ENCODE assay signal across 20 cellular contexts in genomic region chr18:55844373-55844772, GRCh38.
"Had no signal": no experiment of that assay in that cellular context is flagged by ENCODE, and none has a peak within 500 bp of the region (broad histone marks: within the 10 kb centered on the region; RNA-seq: fewer than 3 reads in every experiment).

No MANE protein-coding gene starts in this region.

- H3K36me3 ChIP-seq: colonic mucosa, esophagus muscularis mucosa, left lung, right lobe of liver, stomach, thyroid gland, upper lobe of right lung had no signal

- H3K4me3 ChIP-seq: colonic mucosa, esophagus muscularis mucosa, left lung, lung, mucosa of descending colon, right lobe of liver, skin epidermis, stomach, thyroid gland, upper lobe of right lung had no signal

- H3K4me1 ChIP-seq: colonic mucosa, left lung, right lobe of liver, stomach, thyroid gland, upper lobe of right lung had no signal

- H3K9me3 ChIP-seq: colonic mucosa, right lobe of liver, thyroid gland, upper lobe of right lung had no signal

- H3K27me3 ChIP-seq: colonic mucosa, esophagus muscularis mucosa, left lung, right lobe of liver, stomach, thyroid gland, upper lobe of right lung had no signal

- DNase-seq: activated B cell treated with CpG ODN at 0.5 μM for 24 hours; activated CD4-positive, alpha-beta T cell treated with anti-CD3 and anti-CD28 coated beads for 36 hours; activated CD8-positive, alpha-beta memory T cell treated with anti-CD3 and anti-CD28 coated beads, Interleukin-2, amount 10 ng/mL, durations not matched to agents 7 days and 5 days; activated CD8-positive, alpha-beta T cell treated with anti-CD3 and anti-CD28 coated beads, Interleukin-2, amount 10 ng/mL, durations not matched to agents 7 days and 5 days; activated naive CD8-positive, alpha-beta T cell treated with anti-CD3 and anti-CD28 coated beads, Interleukin-2, amount 50 U/mL, for 24 hours; activated T-cell treated with anti-CD3 and anti-CD28 coated beads, Interleukin-2, amount 50 U/mL, for 48 hours; colonic mucosa; left lung; mesendoderm; mucosa of descending colon; right lobe of liver; stimulated activated CD4-positive, alpha-beta T cell treated with anti-CD3 and anti-CD28 coated beads, Interleukin-12 subunit alpha, Interleukin-12 subunit beta, amount 100 ng/mL, for 4 hours; stimulated activated CD4-positive, alpha-beta T cell treated with anti-CD3 and anti-CD28 coated beads, Interleukin-4, amount 100 ng/mL, for 1 hour; stomach; T-helper 1 cell; thyroid gland; upper lobe of right lung had no signal

- H3K27ac ChIP-seq: colonic mucosa, esophagus muscularis mucosa, left lung, right lobe of liver, skin epidermis, stomach, thyroid gland, upper lobe of right lung had no signal
